ENCODE assay signal across 8 cellular contexts in genomic region chr5:50440651-50441478, GRCh38. TPM values are rescaled to one million over a fixed set of nuclear protein-coding genes. Genes with fewer than 3 reads are reported as not detected.
DNase-seq lines count a peak whose midpoint lies in the region; ATAC-seq, FAIRE-seq and TF ChIP-seq lines count a peak whose summit lies in the region.

A gene with protein sequence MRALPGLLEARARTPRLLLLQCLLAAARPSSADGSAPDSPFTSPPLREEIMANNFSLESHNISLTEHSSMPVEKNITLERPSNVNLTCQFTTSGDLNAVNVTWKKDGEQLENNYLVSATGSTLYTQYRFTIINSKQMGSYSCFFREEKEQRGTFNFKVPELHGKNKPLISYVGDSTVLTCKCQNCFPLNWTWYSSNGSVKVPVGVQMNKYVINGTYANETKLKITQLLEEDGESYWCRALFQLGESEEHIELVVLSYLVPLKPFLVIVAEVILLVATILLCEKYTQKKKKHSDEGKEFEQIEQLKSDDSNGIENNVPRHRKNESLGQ (minus strand): TSS chr5:50441288. CDS start chr5:50441151, 137 bp downstream.

- H4K20me1 ChIP-seq in DOHH2 (ENCODE audit: control insufficient read depth, insufficient read depth, low read depth, low read length) = no peaks in the 10 kb centered on the region

- H3K4me1 Mint-ChIP-seq in T-cell = peaks cover 77 to 81% (median 78%) of the 10 kb centered on the region in 3 donors

- peak within 1 kb of the TSS; percentile 82 for H3K4me2 ChIP-seq in DOHH2 (ENCODE audit: low read length)

- peaks cover 65% of the 10 kb centered on the region for H3K4me1 ChIP-seq in DOHH2 (ENCODE audit: control insufficient read depth, low read length)
- H3K4me1 ChIP-seq in iPS-15b (ENCODE audit: control insufficient read depth, insufficient read depth, low read length) = no peaks in the 10 kb centered on the region
- peaks cover 0 to 3% of the 10 kb centered on the region in 2 donors for H3K4me1 ChIP-seq in small intestine (ENCODE audit: control insufficient read depth in 2 of 2, insufficient read depth in 1 of 2, low read depth in 1 of 2, low read length in 1 of 2)

- no peaks in the 10 kb centered on the region for H3K9me3 Mint-ChIP-seq in T-cell

- H3K36me3 ChIP-seq in DOHH2 (ENCODE audit: control insufficient read depth, low read length) (peaks cover 35% of the 10 kb centered on the region), iPS-15b (ENCODE audit: control insufficient read depth, insufficient read depth, low read length) (no peaks in the 10 kb centered on the region), small intestine (ENCODE audit: control insufficient read depth in 2 of 2, insufficient read depth in 2 of 2, low read length in 2 of 2) (no peaks in the 10 kb centered on the region)

- peaks cover 16% of the 10 kb centered on the region; the same call in 1 of the 2 replicates for H3F3A ChIP-seq in DOHH2 (ENCODE audit: control insufficient read depth, insufficient read depth)

- H3K27me3 ChIP-seq in DOHH2 (ENCODE audit: control insufficient read depth, low read length) = no peaks in the 10 kb centered on the region
- H3K27me3 ChIP-seq in iPS-15b (ENCODE audit: control insufficient read depth, insufficient read depth, low read length) = no peaks in the 10 kb centered on the region
- no peaks in the 10 kb centered on the region for H3K27me3 ChIP-seq in small intestine (ENCODE audit: control insufficient read depth in 2 of 2, insufficient read depth in 2 of 2, low read length in 2 of 2)

- peaks cover 73% of the 10 kb centered on the region for H3K79me2 ChIP-seq in DOHH2 (ENCODE audit: control insufficient read depth, low read length)

- CTCF ChIA-PET in T-cell (lab: Charles Lee) = interaction anchor here (0.6 to 2.1 kb wide), 14 partner anchors 10 to 364 kb away, joined by 3 to 10 read pairs (median 4); no protein-coding TSS in a partner anchor

- ATAC-seq in GM21515 (IDR thresholded peaks at IDR 0.05; ENCODE audit: unreplicated experiment) = peak; percentile 63
- peak; percentile 77 to 80 (median 78) for ATAC-seq in T-cell (replicated peaks in 1 of 4)

- POLR2A ChIA-PET in T-cell (lab: Charles Lee) = interaction anchor here (0.7 to 1.6 kb wide), 9 partner anchors 10 to 392 kb away, joined by 3 to 15 read pairs (median 4); no protein-coding TSS in a partner anchor

- H3K36me3 Mint-ChIP-seq in T-cell = peaks cover 6% of the 10 kb centered on the region

- H3K4me3 ChIP-seq in DOHH2 (ENCODE audit: low read length) (peak within 1 kb of the TSS; percentile 89), iPS-15b (ENCODE audit: low read depth, low read length) (peak within 1 kb of the TSS; percentile 77), small intestine (ENCODE audit: low read depth in 1 of 2, low read length in 2 of 2) (peak within 1 kb of the TSS; percentile 67 to 78)
- H3K4me3 ChIP-seq in Jurkat, Clone E6-1 (ENCODE audit: low read length) = peak within 1 kb of the TSS; percentile 82

- no peaks in the 10 kb centered on the region for H3K27me3 Mint-ChIP-seq in T-cell

- H3K9me3 ChIP-seq in DOHH2 (ENCODE audit: control insufficient read depth, insufficient read depth, low read length) (no peaks in the 10 kb centered on the region), iPS-15b (ENCODE audit: control insufficient read depth, insufficient read depth, low read length) (no peaks in the 10 kb centered on the region), small intestine (ENCODE audit: control insufficient read depth, low read depth) (no peaks in the 10 kb centered on the region)

- peak within 1 kb of the TSS; percentile 97 to 99 for H3K27ac Mint-ChIP-seq in T-cell

- H3K9me2 ChIP-seq in DOHH2 (replicated peaks; ENCODE audit: control insufficient read depth, low read length) = no peaks in the 10 kb centered on the region

- DNase-seq in Jurkat, Clone E6-1 (ENCODE audit: low read depth, low spot score) = peak; percentile 76
- DNase-seq in T-cell (peak; percentile 72 to 84 (median 78)), small intestine (peak; percentile 94), HT-29 (ENCODE audit: low spot score) (no peak)

- peak within 1 kb of the TSS; percentile 79 for H3K9ac ChIP-seq in iPS-15b (ENCODE audit: low read depth, low read length)

- peak within 1 kb of the TSS; percentile 94 to 96 (median 96) for H3K4me3 Mint-ChIP-seq in T-cell

- peak within 1 kb of the TSS; percentile 94 for H3K27ac ChIP-seq in DOHH2 (ENCODE audit: low read depth, low read length)
- no peak within 1 kb of the TSS for H3K27ac ChIP-seq in adipose tissue (ENCODE audit: low read depth, low read length)
- peak within 1 kb of the TSS; percentile 88 to 98 for H3K27ac ChIP-seq in small intestine (ENCODE audit: low read depth in 1 of 2, low read length in 1 of 2)

- TF ChIP-seq CTCF in DOHH2 (IDR thresholded peaks at IDR 0.05; ENCODE audit: low read depth, low read length, poor library complexity, severe bottlenecking) = peak; percentile 65

- 0 to 1% (median 1%) methylated on average over 71 to 80 of the region's 80 CpGs for WGBS in adipose tissue, 3 donors
- WGBS in small intestine, 3 donors = 0 to 1% (median 1%) methylated on average over 60 to 80 of the region's 80 CpGs

- FAIRE-seq in small intestine (lab: Jason Lieb, UNC) = no peak

RNA-seq across cellular contexts. Expression of the gene that starts here (rescaled TPM):
- polyA plus RNA-seq in Jurkat, Clone E6-1 (2012; ENCODE audit: insufficient read depth, insufficient read length) = 39.9 TPM
- 100 to 1,000 TPM; 148 to 210 (median 176) TPM for total RNA-seq in T-cell
- polyA plus RNA-seq in adipose tissue (10 to 100 TPM in 2 of 3 donors, 1 to 10 TPM in 1; 1.7 to 32.2 (median 12.5) TPM), small intestine (10 to 100 TPM; 19.1 to 60.8 (median 25.4) TPM)
- not detected in 2 replicates for total RNA-seq in HT-29 (2014; rRNA removed; shearing (Covaris generic))

Comparison
In these comparisons a context has a peak if more than half of its experiments do, and no peak if none do; other contexts are left out.
1. RNA of the gene that starts here (total RNA-seq): 148 to 210 TPM in T-cell; not detected in HT-29; every median in the first group is over 100 times any median in the second.
2. Peak in every context shown above with its lines, with median percentiles within 50 percentile points of each other: H3K4me3 ChIP-seq.